ENCODE assay signal across 8 cellular contexts in genomic region chr3:121995190-121996137, GRCh38. TPM values are rescaled to one million over a fixed set of nuclear protein-coding genes. Genes with fewer than 3 reads are reported as not detected.
DNase-seq lines count a peak whose midpoint lies in the region; ATAC-seq and FAIRE-seq lines count a peak whose summit lies in the region.

No MANE protein-coding gene starts in this region.

- in situ Hi-C loops in KBM-7 (cut with MboI; ENCODE audit: low pct_unique_long_range_greater_than_20kb, low sequenced_read_pairs): no loop called here

- DNase-seq in COR-L47 (lab: John Stamatoyannopoulos, UW): peak; percentile 58
- peak; percentile 75 for DNase-seq in KBM-7
- DNase-seq in SKM-1 (lab: John Stamatoyannopoulos, UW; ENCODE audit: unreplicated experiment): peak; percentile 25
- DNase-seq in dermis microvascular lymphatic vessel endothelial cell (ENCODE audit: low read depth in 2 of 2): peak; percentile 23 to 67
- peak; percentile 80 for DNase-seq in medulla oblongata (ENCODE audit: extremely low spot score)
- peak; percentile 79 for DNase-seq in urothelium cell line (ENCODE audit: low spot score)
- no peak for DNase-seq in dedifferentiated amniotic fluid mesenchymal stem cell (ENCODE audit: extremely low spot score)

- FAIRE-seq in urothelium cell line (lab: Jason Lieb, UNC): no peak

- ATAC-seq in GM18867 (IDR thresholded peaks at IDR 0.05; ENCODE audit: unreplicated experiment): peak; percentile 46

RNA-seq across cellular contexts. Expression of gene ILDR1, which starts 26.6 kb away (rescaled TPM):
- total RNA-seq in dermis microvascular lymphatic vessel endothelial cell: not detected in 2 replicates

RNA-seq across cellular contexts. Expression of gene CD86, which starts 59.7 kb away (rescaled TPM):
- total RNA-seq in dermis microvascular lymphatic vessel endothelial cell: not detected in 2 replicates
